Comparison of ENCODE assay signal across 28 cellular contexts in the genomic region with DNA sequence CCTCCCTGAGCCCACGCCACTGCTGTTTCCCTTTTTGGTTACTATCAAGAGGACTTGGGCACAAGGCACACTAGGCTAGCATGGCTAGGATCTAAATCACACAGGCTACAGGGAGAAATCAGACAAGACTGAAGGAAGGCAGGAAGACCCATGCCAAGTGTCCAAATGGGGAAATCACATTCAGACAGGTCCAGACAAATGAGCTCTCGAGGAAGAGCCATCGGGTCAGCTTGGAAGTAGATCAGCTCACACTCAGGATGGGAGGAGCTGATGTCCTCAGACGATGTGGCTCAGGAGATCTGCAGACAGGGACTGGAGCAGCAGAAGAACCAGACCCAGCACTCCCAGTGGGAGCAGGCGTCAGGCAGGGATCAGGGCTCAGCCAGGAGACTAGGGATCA.
DNase-seq lines count a peak whose midpoint lies in the region; ATAC-seq and TF ChIP-seq lines count a peak whose summit lies in the region.
"Had no signal": no experiment of that assay in that cellular context is flagged by ENCODE, and none has a peak within 500 bp of the region (broad histone marks: within the 10 kb centered on the region; RNA-seq: fewer than 3 reads in every experiment).

No MANE protein-coding gene starts in this region.

- H3K4me3 ChIP-seq in left ventricle myocardium inferior (no peak overlapping the region), esophagus squamous epithelium (no peak overlapping the region), neuronal stem cell (ENCODE audit: low read length in 2 of 2) (no peak overlapping the region), OCI-LY7 (ENCODE audit: low read depth, low read length, poor library complexity, severe bottlenecking) (no peak overlapping the region)
- H3K4me3 ChIP-seq: A549, adrenal gland, body of pancreas, gastroesophageal sphincter, upper lobe of right lung had no signal

- BruUV-seq in OCI-LY7 (replicated peaks; lab: Mats Ljungman, UMichigan): no TSS peak

- no peak overlapping the region for H3K27ac ChIP-seq in left ventricle myocardium inferior (replicated peaks)
- peak overlapping the region in 3 of 4 donors; percentile 50 to 62 (median 53) for H3K27ac ChIP-seq in esophagus squamous epithelium
- no peak overlapping the region for H3K27ac ChIP-seq in neuronal stem cell (replicated peaks; ENCODE audit: low read length)
- H3K27ac ChIP-seq in OCI-LY7 (ENCODE audit: low read depth, low read length, poor library complexity, severe bottlenecking): no peak overlapping the region
- H3K27ac ChIP-seq: adrenal gland, body of pancreas, upper lobe of right lung had no signal

- peaks cover 20% of the 10 kb centered on the region for H3K4me1 ChIP-seq in left ventricle myocardium inferior
- H3K4me1 ChIP-seq in esophagus squamous epithelium: peaks cover 0 to 36% (median 34%) of the 10 kb centered on the region in 3 donors
- peaks cover 0 to 3% of the 10 kb centered on the region in 2 donors for H3K4me1 ChIP-seq in neuronal stem cell (ENCODE audit: control insufficient read depth in 2 of 2, insufficient read depth in 1 of 2, low read depth in 1 of 2, low read length in 2 of 2)
- H3K4me1 ChIP-seq in OCI-LY7 (ENCODE audit: insufficient read depth, low read length, poor library complexity, severe bottlenecking): no peaks in the 10 kb centered on the region
- H3K4me1 ChIP-seq: body of pancreas had no signal

- DNase-seq in Right ventricle myocardium superior: no peak
- no peak for DNase-seq in left ventricle myocardium inferior
- no peak for DNase-seq in esophagus squamous epithelium (lab: John Stamatoyannopoulos, UW)
- no peak for DNase-seq in neuronal stem cell (ENCODE audit: low spot score)
- DNase-seq in posterior cingulate gyrus: no peak
- DNase-seq in putamen (ENCODE audit: low spot score): no peak
- DNase-seq in OCI-LY7 (ENCODE audit: low spot score): no peak
- DNase-seq: activated CD4-positive, alpha-beta T cell treated with anti-CD3 and anti-CD28 coated beads for 4 hours; activated naive CD4-positive, alpha-beta T cell treated with anti-CD3 and anti-CD28 coated beads, Interleukin-2, amount 10 ng/mL, durations not matched to agents 7 days and 5 days; adrenal gland; body of pancreas; CD4-positive, alpha-beta memory T cell; cerebellar nuclear complex; GOT3; hippocampal formation; left cardiac atrium; mammary epithelial cell; NCI-H1092; NCI-H1694; OCI-M1; substantia nigra; upper lobe of right lung had no signal

- H3K27me3 ChIP-seq in left ventricle myocardium inferior (ENCODE audit: low read depth) (no peaks in the 10 kb centered on the region), esophagus squamous epithelium (peaks cover 0 to 7% (median 0%) of the 10 kb centered on the region in 4 donors), neuronal stem cell (ENCODE audit: control insufficient read depth in 3 of 3, insufficient read depth in 3 of 3, low read depth in 1 of 3, low read length in 3 of 3) (no peaks in the 10 kb centered on the region)
- H3K27me3 ChIP-seq: adrenal gland, body of pancreas, gastroesophageal sphincter, upper lobe of right lung had no signal

- H2BK5ac ChIP-seq in neuronal stem cell (ENCODE audit: low read length): peak overlapping the region; percentile 75

- no peak overlapping the region for H2AFZ ChIP-seq in neuronal stem cell (ENCODE audit: low read length)
- H2AFZ ChIP-seq in OCI-LY7 (ENCODE audit: low read length): no peak overlapping the region

- ATAC-seq in Right ventricle myocardium superior (ENCODE audit: poor library complexity) (peak; percentile 18), GM19035 (IDR thresholded peaks at IDR 0.05; ENCODE audit: unreplicated experiment) (no peak)
- ATAC-seq: A549; activated T-helper 17 cell treated with anti-CD3 and anti-CD28 coated beads, Interleukin-2, amount 50 U/mL, for 72 hours; body of pancreas; gastroesophageal sphincter; sciatic nerve; stimulated activated memory B cell treated with anti-CD40 and anti-IgM and Interleukin-4, amounts not matched to agents 10 μg/mL and 1 μg/mL and 100 μg/mL, for 72 hours; upper lobe of right lung had no signal

- no peak overlapping the region for H3K14ac ChIP-seq in neuronal stem cell (ENCODE audit: low read length)

- H2BK120ac ChIP-seq in neuronal stem cell (ENCODE audit: low read depth, low read length): no peak overlapping the region

- no peak overlapping the region for H3K9ac ChIP-seq in neuronal stem cell (ENCODE audit: low read depth, low read length, poor library complexity)

- H3K4me2 ChIP-seq in neuronal stem cell (ENCODE audit: insufficient read depth, low read length, poor library complexity, severe bottlenecking) (no peak overlapping the region), OCI-LY7 (ENCODE audit: low read length) (no peak overlapping the region)
- H3K4me2 ChIP-seq: A549 had no signal

- POLR2A ChIA-PET in OCI-LY7 (lab: Charles Lee): no interaction called here

- H3K9me3 ChIP-seq in left ventricle myocardium inferior (replicated peaks) (peaks cover 14% of the 10 kb centered on the region), esophagus squamous epithelium (peaks cover 0 to 8% (median 0%) of the 10 kb centered on the region in 3 donors), neuronal stem cell (replicated peaks in 1 of 2; ENCODE audit: control insufficient read depth in 2 of 2, insufficient read depth in 1 of 2, low read depth in 1 of 2, low read length in 2 of 2) (peaks cover 0 to 4% of the 10 kb centered on the region in 2 donors), OCI-LY7 (ENCODE audit: low read length) (no peaks in the 10 kb centered on the region)
- H3K9me3 ChIP-seq: adrenal gland, body of pancreas, gastroesophageal sphincter, upper lobe of right lung had no signal

- H3K23ac ChIP-seq in neuronal stem cell (ENCODE audit: low read depth, low read length, poor library complexity): no peak overlapping the region

- intact Hi-C loops in Right ventricle myocardium superior (cut with DNase I): no loop called here
- intact Hi-C loops in left ventricle myocardium inferior (cut with micrococcal nuclease): no loop called here
- intact Hi-C loops in esophagus squamous epithelium (cut with DNase I): no loop called here
- intact Hi-C loops in posterior cingulate gyrus (cut with DNase I): no loop called here
- intact Hi-C loops in OCI-LY7 (cut with micrococcal nuclease; ENCODE audit: unreplicated experiment): no loop called here

- H2BK12ac ChIP-seq in neuronal stem cell (ENCODE audit: low read length): no peak overlapping the region

- CTCF ChIA-PET in OCI-LY7 (lab: Charles Lee; ENCODE audit: unreplicated experiment): no interaction called here

- no peak for TF ChIP-seq CTCF in left ventricle myocardium inferior (IDR thresholded peaks at IDR 0.05; ENCODE audit: borderline replicate concordance)
- TF ChIP-seq CTCF in esophagus squamous epithelium (IDR thresholded peaks at IDR 0.05): no peak
- TF ChIP-seq CTCF in OCI-LY7 (conservative IDR thresholded peaks at IDR 0.05; ENCODE audit: low read length): no peak

- H3K9me2 ChIP-seq in OCI-LY7 (ENCODE audit: insufficient read depth, low read length): no peaks in the 10 kb centered on the region

- H3K36me3 ChIP-seq in left ventricle myocardium inferior: no peaks in the 10 kb centered on the region
- no peaks in the 10 kb centered on the region for H3K36me3 ChIP-seq in esophagus squamous epithelium
- no peaks in the 10 kb centered on the region for H3K36me3 ChIP-seq in neuronal stem cell (replicated peaks in 1 of 2; ENCODE audit: control insufficient read depth in 2 of 2, insufficient read depth in 2 of 2, low read length in 2 of 2)
- H3K36me3 ChIP-seq in OCI-LY7 (ENCODE audit: insufficient read depth, low read length): no peaks in the 10 kb centered on the region
- H3K36me3 ChIP-seq: adrenal gland, gastroesophageal sphincter, upper lobe of right lung had no signal

- H4K8ac ChIP-seq in neuronal stem cell (ENCODE audit: low read depth, low read length): no peak overlapping the region

- no peak overlapping the region for H3K4ac ChIP-seq in neuronal stem cell (ENCODE audit: low read length)

- 46 to 58% methylated on average over 4 to 5 of the region's 5 CpGs for WGBS in esophagus squamous epithelium, 2 donors
- WGBS in neuronal stem cell (ENCODE audit: extremely low coverage in 2 of 2, insufficient read length in 2 of 2, insufficient replicate concordance in 1 of 2), 2 donors: no CpG with 5 or more reads among the region's 5 CpGs

- H2AK5ac ChIP-seq in neuronal stem cell (ENCODE audit: low read depth, low read length): no peak overlapping the region

- no peak overlapping the region for H3K18ac ChIP-seq in neuronal stem cell (ENCODE audit: low read length)

- no peaks in the 10 kb centered on the region for H3K79me1 ChIP-seq in neuronal stem cell (ENCODE audit: low read depth, low read length)

- H3K79me2 ChIP-seq in OCI-LY7 (ENCODE audit: insufficient read depth, low read depth, low read length): no peaks in the 10 kb centered on the region

- no peak for TF ChIP-seq POLR2A in esophagus squamous epithelium (IDR thresholded peaks at IDR 0.05)

- H2BK15ac ChIP-seq in neuronal stem cell (ENCODE audit: low read length): no peak overlapping the region

- no peak overlapping the region for H4K91ac ChIP-seq in neuronal stem cell (ENCODE audit: low read depth, low read length, poor library complexity)

- no peaks in the 10 kb centered on the region for H4K20me1 ChIP-seq in OCI-LY7 (ENCODE audit: insufficient read depth, low read length)

Comparison
In these comparisons a context has a peak if more than half of its experiments do, and no peak if none do; other contexts are left out.
1. H3K27ac ChIP-seq: peak in esophagus squamous epithelium (3 of 4); none in left ventricle myocardium inferior (single experiment), neuronal stem cell (single experiment) and OCI-LY7 (single experiment).